Comparison of ENCODE assay signal across 22 cellular contexts in genomic region chr1:177566495-177566894, GRCh38.
"Had no signal": no experiment of that assay in that cellular context is flagged by ENCODE, and none has a peak within 500 bp of the region (broad histone marks: within the 10 kb centered on the region; RNA-seq: fewer than 3 reads in every experiment).

No MANE protein-coding gene starts in this region.

- H3K27me3 ChIP-seq: MG63, SJSA1 had no signal

- H3K4me1 ChIP-seq: SJSA1 had no signal

- H3K9me3 ChIP-seq: MG63, SJSA1 had no signal

- DNase-seq: IMR-90, Karpas-422, KG1, MG63, NCI-H1092 treated with DMSO at 0.1 percent for 48 hours, NCI-H1436, NCI-H187, NCI-H2029, NCI-H2081 treated with DMSO at 0.1 percent for 48 hours, NCI-H2171, NCI-H226, NCI-H446, NCI-H510A, NCI-H524 treated with DMSO at 0.1 percent for 48 hours, NCI-H69, NCI-H774, Right ventricle myocardium superior, RPMI8226, SIG-M5 had no signal

- FAIRE-seq: RCC 7860 had no signal

- H3K4me3 ChIP-seq: MG63, SJSA1, SK-N-MC had no signal

- H3K27ac ChIP-seq: SJSA1, SK-N-MC had no signal

- H3K36me3 ChIP-seq: MG63, SJSA1 had no signal
